Comparison of ENCODE assay signal across 8 cellular contexts in the genomic region with DNA sequence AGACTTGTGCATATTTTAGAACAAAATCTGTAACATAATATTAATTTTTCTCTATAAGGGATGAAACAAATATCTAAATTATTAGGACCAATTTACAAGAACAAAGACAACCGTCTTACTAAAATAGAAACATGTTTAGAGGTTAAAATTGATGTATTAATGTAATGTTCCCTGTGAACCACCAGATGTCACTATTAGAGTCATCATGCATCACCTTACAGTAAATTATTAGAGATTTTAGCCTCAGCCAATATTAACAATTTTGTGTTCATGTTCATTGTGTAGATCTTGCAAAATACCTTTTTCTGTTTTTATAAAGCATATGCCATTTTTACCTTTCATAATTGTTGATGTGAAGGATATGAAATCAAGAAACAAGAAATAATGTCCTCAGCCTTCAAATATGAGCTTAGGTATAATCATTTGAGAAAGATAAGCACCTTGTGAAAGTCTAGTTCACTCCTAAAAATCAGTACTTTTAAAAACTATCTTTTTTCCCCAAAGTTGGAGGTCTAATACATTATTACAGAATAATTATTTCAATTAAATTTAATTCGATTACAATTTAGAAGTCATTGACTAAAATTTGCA.
DNase-seq lines count a peak whose midpoint lies in the region; ATAC-seq and TF ChIP-seq lines count a peak whose summit lies in the region.

No MANE protein-coding gene starts in this region.

- DNase-seq in Caco-2 = no peak
- peak; percentile 32 for DNase-seq in NB4 (ENCODE audit: low read depth)
- DNase-seq in colonic mucosa = no peak
- no peak for DNase-seq in psoas muscle
- no peak for DNase-seq in activated T-cell treated with anti-CD3 and anti-CD28 coated beads, Interleukin-2, amount 50 U/mL, for 72 hours
- no peak for DNase-seq in activated CD4-positive, alpha-beta T cell treated with anti-CD3 and anti-CD28 coated beads, Interleukin-2, amount 50 U/mL, for 4 hours
- DNase-seq in activated T-helper 2 cell treated with anti-CD3 and anti-CD28 coated beads, Interferon-gamma antibody, Interleukin-2, Interleukin-4, amounts not matched to agents 10 μg/mL and 5 μg/mL and 100 μg/mL, durations not matched to agents 14 hours and 24 hours and 36 hours (ENCODE audit: low spot score) = no peak

- H3K36me3 ChIP-seq in Caco-2 (ENCODE audit: control insufficient read depth, insufficient read depth, low read length) = no peaks in the 10 kb centered on the region
- H3K36me3 ChIP-seq in colonic mucosa = no peaks in the 10 kb centered on the region
- no peaks in the 10 kb centered on the region for H3K36me3 ChIP-seq in psoas muscle (ENCODE audit: insufficient read depth in 1 of 2, low read depth in 1 of 2)

- H3K4me1 Mint-ChIP-seq in Caco-2 (ENCODE audit: low read depth, unreplicated experiment) = no peaks in the 10 kb centered on the region
- no peaks in the 10 kb centered on the region for H3K4me1 Mint-ChIP-seq in activated T-cell treated with anti-CD3 and anti-CD28 coated beads, Interleukin-2, amount 50 U/mL, for 72 hours (ENCODE audit: low read depth)
- no peaks in the 10 kb centered on the region for H3K4me1 Mint-ChIP-seq in activated T-helper 2 cell treated with anti-CD3 and anti-CD28 coated beads, Interferon-gamma antibody, Interleukin-2, Interleukin-4, amounts not matched to agents 10 μg/mL and 5 μg/mL and 100 μg/mL, durations not matched to agents 14 hours and 24 hours and 36 hours (ENCODE audit: low read depth)

- no peak overlapping the region for H3K27ac Mint-ChIP-seq in Caco-2 (ENCODE audit: unreplicated experiment)
- no peak overlapping the region for H3K27ac Mint-ChIP-seq in activated T-cell treated with anti-CD3 and anti-CD28 coated beads, Interleukin-2, amount 50 U/mL, for 72 hours
- H3K27ac Mint-ChIP-seq in activated T-helper 2 cell treated with anti-CD3 and anti-CD28 coated beads, Interferon-gamma antibody, Interleukin-2, Interleukin-4, amounts not matched to agents 10 μg/mL and 5 μg/mL and 100 μg/mL, durations not matched to agents 14 hours and 24 hours and 36 hours = no peak overlapping the region

- ATAC-seq in GM21529 (IDR thresholded peaks at IDR 0.05; ENCODE audit: unreplicated experiment) = peak; percentile 85
- no peak for ATAC-seq in psoas muscle
- no peak for ATAC-seq in activated T-cell treated with anti-CD3 and anti-CD28 coated beads, Interleukin-2, amount 50 U/mL, for 72 hours (replicated peaks in 1 of 2)

- H3K27me3 ChIP-seq in Caco-2 (replicated peaks; ENCODE audit: control insufficient read depth, insufficient read depth, low read length) (no peaks in the 10 kb centered on the region), colonic mucosa (no peaks in the 10 kb centered on the region), psoas muscle (ENCODE audit: insufficient read depth in 3 of 3, low read length in 2 of 3) (peaks cover 0 to 2% (median 0%) of the 10 kb centered on the region in 3 donors)

- no peaks in the 10 kb centered on the region for H3K36me3 Mint-ChIP-seq in Caco-2 (ENCODE audit: insufficient read depth, unreplicated experiment)
- no peaks in the 10 kb centered on the region for H3K36me3 Mint-ChIP-seq in activated T-cell treated with anti-CD3 and anti-CD28 coated beads, Interleukin-2, amount 50 U/mL, for 72 hours (ENCODE audit: insufficient read depth in 2 of 2)
- no peaks in the 10 kb centered on the region for H3K36me3 Mint-ChIP-seq in activated T-helper 2 cell treated with anti-CD3 and anti-CD28 coated beads, Interferon-gamma antibody, Interleukin-2, Interleukin-4, amounts not matched to agents 10 μg/mL and 5 μg/mL and 100 μg/mL, durations not matched to agents 14 hours and 24 hours and 36 hours (ENCODE audit: low read depth)

- intact Hi-C loops in Caco-2 (cut with micrococcal nuclease; ENCODE audit: unreplicated experiment) = loop anchor here (2.0 to 5.0 kb wide), 2 partner anchors 879 to 1296 kb away; no protein-coding TSS in a partner anchor
- intact Hi-C loops in colonic mucosa (cut with DNase I) = no loop called here
- intact Hi-C loops in psoas muscle (cut with DNase I) = loop anchor here (5.0 to 10.0 kb wide), 3 partner anchors 1252 to 1302 kb away; no protein-coding TSS in a partner anchor
- intact Hi-C loops in activated T-helper 2 cell treated with anti-CD3 and anti-CD28 coated beads, Interferon-gamma antibody, Interleukin-2, Interleukin-4, amounts not matched to agents 10 μg/mL and 5 μg/mL and 100 μg/mL, durations not matched to agents 14 hours and 24 hours and 36 hours (cut with micrococcal nuclease) = no loop called here

- H3K4me3 ChIP-seq in Caco-2 (ENCODE audit: low read depth, low read length) = no peak overlapping the region
- no peak overlapping the region for H3K4me3 ChIP-seq in NB4 (ENCODE audit: low read depth, low read length)
- no peak overlapping the region for H3K4me3 ChIP-seq in colonic mucosa
- no peak overlapping the region for H3K4me3 ChIP-seq in psoas muscle

- no peaks in the 10 kb centered on the region for H3K9me3 Mint-ChIP-seq in Caco-2 (ENCODE audit: unreplicated experiment)
- peaks cover 0 to 3% of the 10 kb centered on the region in 2 donors for H3K9me3 Mint-ChIP-seq in activated T-cell treated with anti-CD3 and anti-CD28 coated beads, Interleukin-2, amount 50 U/mL, for 72 hours
- H3K9me3 Mint-ChIP-seq in activated T-helper 2 cell treated with anti-CD3 and anti-CD28 coated beads, Interferon-gamma antibody, Interleukin-2, Interleukin-4, amounts not matched to agents 10 μg/mL and 5 μg/mL and 100 μg/mL, durations not matched to agents 14 hours and 24 hours and 36 hours = no peaks in the 10 kb centered on the region

- TF ChIP-seq CTCF in Caco-2 (IDR thresholded peaks at IDR 0.05; ENCODE audit: insufficient read depth in 1 of 2, low read depth in 1 of 2, low read length in 1 of 2, severe bottlenecking in 1 of 2, unreplicated experiment in 1 of 2) (peak; percentile 50 to 59), NB4 (IDR thresholded peaks at IDR 0.05; ENCODE audit: low read depth, low read length) (peak; percentile 11), colonic mucosa (IDR thresholded peaks at IDR 0.05) (peak; percentile 50), psoas muscle (IDR thresholded peaks at IDR 0.05) (peak; percentile 64)

- H3K9ac ChIP-seq in colonic mucosa (ENCODE audit: low read depth in 2 of 2, low read length in 2 of 2) = no peak overlapping the region

- 54 to 58% (median 58%) methylated on average over 2 of the region's 2 CpGs for WGBS in psoas muscle, 3 donors

- H3K4me3 Mint-ChIP-seq in Caco-2 (ENCODE audit: unreplicated experiment) = no peak overlapping the region
- no peak overlapping the region for H3K4me3 Mint-ChIP-seq in activated T-cell treated with anti-CD3 and anti-CD28 coated beads, Interleukin-2, amount 50 U/mL, for 72 hours
- H3K4me3 Mint-ChIP-seq in activated T-helper 2 cell treated with anti-CD3 and anti-CD28 coated beads, Interferon-gamma antibody, Interleukin-2, Interleukin-4, amounts not matched to agents 10 μg/mL and 5 μg/mL and 100 μg/mL, durations not matched to agents 14 hours and 24 hours and 36 hours (ENCODE audit: low read depth) = no peak overlapping the region

- H3K9me3 ChIP-seq in Caco-2 = no peaks in the 10 kb centered on the region
- H3K9me3 ChIP-seq in colonic mucosa = no peaks in the 10 kb centered on the region
- no peaks in the 10 kb centered on the region for H3K9me3 ChIP-seq in psoas muscle

- H3K4me1 ChIP-seq in Caco-2 (no peaks in the 10 kb centered on the region), colonic mucosa (no peaks in the 10 kb centered on the region), psoas muscle (no peaks in the 10 kb centered on the region)

- POLR2A ChIA-PET in Caco-2 (lab: Charles Lee) = no interaction called here

- H3K27ac ChIP-seq in colonic mucosa (no peak overlapping the region), psoas muscle (no peak overlapping the region)

- TF ChIP-seq POLR2A in NB4 (IDR thresholded peaks at IDR 0.05; ENCODE audit: extremely low read depth, insufficient read length) = no peak

- no TSS peak for BruUV-seq in Caco-2 (replicated peaks; lab: Mats Ljungman, UMichigan)

- CTCF ChIA-PET in Caco-2 (lab: Charles Lee) = interaction anchor here (0.7 to 1.1 kb wide), 5 partner anchors 13 to 1247 kb away, joined by 3 to 5 read pairs (median 3); no protein-coding TSS in a partner anchor

- no peaks in the 10 kb centered on the region for H3K27me3 Mint-ChIP-seq in Caco-2 (ENCODE audit: insufficient read depth, unreplicated experiment)
- H3K27me3 Mint-ChIP-seq in activated T-cell treated with anti-CD3 and anti-CD28 coated beads, Interleukin-2, amount 50 U/mL, for 72 hours (ENCODE audit: low read depth) = no peaks in the 10 kb centered on the region
- no peaks in the 10 kb centered on the region for H3K27me3 Mint-ChIP-seq in activated T-helper 2 cell treated with anti-CD3 and anti-CD28 coated beads, Interferon-gamma antibody, Interleukin-2, Interleukin-4, amounts not matched to agents 10 μg/mL and 5 μg/mL and 100 μg/mL, durations not matched to agents 14 hours and 24 hours and 36 hours (ENCODE audit: low read depth)

Comparison
In these comparisons a context has a peak if more than half of its experiments do, and no peak if none do; other contexts are left out.
1. CTCF ChIP-seq: peak in every context shown above with its lines; median percentile 64 in psoas muscle; 54 in Caco-2; 50 in colonic mucosa; 11 in NB4.
2. intact Hi-C loops: an anchor here in Caco-2 (2.0 to 5.0 kb wide) and psoas muscle (5.0 to 10.0 kb wide); none called in colonic mucosa and activated T-helper 2 cell treated with anti-CD3 and anti-CD28 coated beads, Interferon-gamma antibody, Interleukin-2, Interleukin-4, amounts not matched to agents 10 μg/mL and 5 μg/mL and 100 μg/mL, durations not matched to agents 14 hours and 24 hours and 36 hours.